ENCODE assay signal across 8 cellular contexts in genomic region chr11:101914737-101915426, GRCh38. TPM values are rescaled to one million over a fixed set of nuclear protein-coding genes. Genes with fewer than 3 reads are reported as not detected.
A peak's percentile ranks its signal among the peaks of the same experiment; 100 is the strongest.
DNase-seq lines count a peak whose midpoint lies in the region; ATAC-seq and TF ChIP-seq lines count a peak whose summit lies in the region.

TSS of gene CEP126 (plus strand) at chr11:101915010. CDS start at chr11:101915285, 275 bp downstream.

- peak; percentile 100 for ATAC-seq in GM21619 (IDR thresholded peaks at IDR 0.05; ENCODE audit: unreplicated experiment)
- ATAC-seq in natural killer cell, result peak; percentile 85 to 95 (median 88)

- no peaks in the 10 kb centered on the region for H3K9me3 Mint-ChIP-seq in activated T-helper 2 cell treated with anti-CD3 and anti-CD28 coated beads, Interferon-gamma antibody, Interleukin-2, Interleukin-4, amounts not matched to agents 10 μg/mL and 5 μg/mL and 100 μg/mL, durations not matched to agents 14 hours and 24 hours and 36 hours
- H3K9me3 Mint-ChIP-seq in natural killer cell, result no peaks in the 10 kb centered on the region

- no peak; the same call in 1 of the 2 replicates for TF ChIP-seq RAD21 in Ishikawa (IDR thresholded peaks at IDR 0.05; ENCODE audit: low read depth)

- peaks cover 4% of the 10 kb centered on the region for H3K27me3 Mint-ChIP-seq in activated T-helper 2 cell treated with anti-CD3 and anti-CD28 coated beads, Interferon-gamma antibody, Interleukin-2, Interleukin-4, amounts not matched to agents 10 μg/mL and 5 μg/mL and 100 μg/mL, durations not matched to agents 14 hours and 24 hours and 36 hours (ENCODE audit: low read depth)
- no peaks in the 10 kb centered on the region for H3K27me3 Mint-ChIP-seq in natural killer cell (ENCODE audit: low read depth in 2 of 2)

- peak; percentile 50 for TF ChIP-seq CTCF in natural killer cell (IDR thresholded peaks at IDR 0.05)

- H3K4me1 Mint-ChIP-seq in activated T-helper 2 cell treated with anti-CD3 and anti-CD28 coated beads, Interferon-gamma antibody, Interleukin-2, Interleukin-4, amounts not matched to agents 10 μg/mL and 5 μg/mL and 100 μg/mL, durations not matched to agents 14 hours and 24 hours and 36 hours (ENCODE audit: low read depth), result peaks cover 17% of the 10 kb centered on the region
- H3K4me1 Mint-ChIP-seq in natural killer cell, result peaks cover 43 to 46% of the 10 kb centered on the region in 2 donors

- peak within 1 kb of the TSS; percentile 43 for H3K27ac Mint-ChIP-seq in activated T-helper 2 cell treated with anti-CD3 and anti-CD28 coated beads, Interferon-gamma antibody, Interleukin-2, Interleukin-4, amounts not matched to agents 10 μg/mL and 5 μg/mL and 100 μg/mL, durations not matched to agents 14 hours and 24 hours and 36 hours
- peak within 1 kb of the TSS; percentile 95 to 97 for H3K27ac Mint-ChIP-seq in natural killer cell

- TF ChIP-seq EP300 in Ishikawa (IDR thresholded peaks at IDR 0.05; ENCODE audit: borderline replicate concordance), result no peak

- no peaks in the 10 kb centered on the region for H3K36me3 Mint-ChIP-seq in activated T-helper 2 cell treated with anti-CD3 and anti-CD28 coated beads, Interferon-gamma antibody, Interleukin-2, Interleukin-4, amounts not matched to agents 10 μg/mL and 5 μg/mL and 100 μg/mL, durations not matched to agents 14 hours and 24 hours and 36 hours (ENCODE audit: low read depth)
- H3K36me3 Mint-ChIP-seq in natural killer cell, result no peaks in the 10 kb centered on the region

- H3K4me3 Mint-ChIP-seq in activated T-helper 2 cell treated with anti-CD3 and anti-CD28 coated beads, Interferon-gamma antibody, Interleukin-2, Interleukin-4, amounts not matched to agents 10 μg/mL and 5 μg/mL and 100 μg/mL, durations not matched to agents 14 hours and 24 hours and 36 hours (ENCODE audit: low read depth), result peak within 1 kb of the TSS; percentile 88
- peak within 1 kb of the TSS; percentile 95 for H3K4me3 Mint-ChIP-seq in natural killer cell

- DNase-seq in DMS 273 treated with DMSO at 0.1 percent for 48 hours (lab: John Stamatoyannopoulos, UW), result peak; percentile 28
- DNase-seq in activated T-helper 2 cell treated with anti-CD3 and anti-CD28 coated beads, Interferon-gamma antibody, Interleukin-2, Interleukin-4, amounts not matched to agents 10 μg/mL and 5 μg/mL and 100 μg/mL, durations not matched to agents 14 hours and 24 hours and 36 hours (ENCODE audit: low spot score), result peak; percentile 89
- DNase-seq in fibroblast of peridontal ligament (ENCODE audit: extremely low read depth), result peak; percentile 96
- DNase-seq in natural killer cell, result peak; percentile 95
- peak; percentile 90 to 95 (median 91) for DNase-seq in stimulated activated naive CD4-positive, alpha-beta T cell (lab: John Stamatoyannopoulos, UW)

- intact Hi-C loops in activated T-helper 2 cell treated with anti-CD3 and anti-CD28 coated beads, Interferon-gamma antibody, Interleukin-2, Interleukin-4, amounts not matched to agents 10 μg/mL and 5 μg/mL and 100 μg/mL, durations not matched to agents 14 hours and 24 hours and 36 hours (cut with micrococcal nuclease), result loop anchor here (2.0 kb wide), 1 partner anchor 194 kb away; no protein-coding TSS in a partner anchor
- intact Hi-C loops in natural killer cell (cut with micrococcal nuclease), result no loop called here

TF ChIP-seq in Ishikawa, 13 proteins besides CTCF, POLR2A, EP300 and RAD21:
- peak; percentile 45 for TF ChIP-seq TAF1 (IDR thresholded peaks at IDR 0.05; ENCODE audit: low read depth)
- TF ChIP-seq MAX (IDR thresholded peaks at IDR 0.05), result peak; percentile 71; the same call in 1 of the 2 replicates
- TF ChIP-seq USF1 (IDR thresholded peaks at IDR 0.05), result 0 out of 2 replicates have a peak, but pooled peaks have one; percentile 4
- TF ChIP-seq EGR1 (IDR thresholded peaks at IDR 0.05), result no peak
- TF ChIP-seq YY1 (IDR thresholded peaks at IDR 0.05; ENCODE audit: low read depth), result peak; percentile 93

TF ChIP-seq in PFSK-1, 5 proteins besides CTCF, POLR2A, EP300 and RAD21:
- TF ChIP-seq TAF1 (IDR thresholded peaks at IDR 0.05; ENCODE audit: borderline replicate concordance, insufficient read depth, low read length), result no peak
- no peak for TF ChIP-seq POLR2AphosphoS5 (IDR thresholded peaks at IDR 0.05; ENCODE audit: low read depth, low read length)
- TF ChIP-seq REST (IDR thresholded peaks at IDR 0.05; ENCODE audit: insufficient read depth in 1 of 2, low read depth in 2 of 2, low read length in 2 of 2), result no peak
- TF ChIP-seq SIN3A (IDR thresholded peaks at IDR 0.05; ENCODE audit: borderline replicate concordance, insufficient read depth, low read length), result peak; percentile 7; the same call in 1 of the 2 replicates
- peak; percentile 88 for TF ChIP-seq FOXP2 (optimal IDR thresholded peaks at IDR 0.05; ENCODE audit: borderline replicate concordance, extremely low read depth, extremely low read length, insufficient read depth)

RNA-seq across cellular contexts. Expression of gene CEP126, which starts in this region (rescaled TPM):
- polyA plus RNA-seq in PFSK-1 (2012; ENCODE audit: insufficient read length, low read depth), result not detected
- 0.67 and 1.1 TPM in 2 replicates for total RNA-seq in activated T-helper 2 cell treated with anti-CD3 and anti-CD28 coated beads, Interferon-gamma antibody, Interleukin-2, Interleukin-4, amounts not matched to agents 10 μg/mL and 5 μg/mL and 100 μg/mL, durations not matched to agents 14 hours and 24 hours and 36 hours
- total RNA-seq in natural killer cell, result 10 to 100 TPM in 2 of 3 donors, 1 to 10 TPM in 1; 8.5 to 15.7 (median 10.4) TPM

Comparison
In these comparisons a context has a peak if more than half of its experiments do, and no peak if none do; other contexts are left out.
1. Peak in every context shown above with its lines: DNase-seq and ATAC-seq.
2. DNase-seq: peak in every context shown above with its lines; median percentile 96 in fibroblast of peridontal ligament; 95 in natural killer cell; 91 in stimulated activated naive CD4-positive, alpha-beta T cell; 89 in activated T-helper 2 cell treated with anti-CD3 and anti-CD28 coated beads, Interferon-gamma antibody, Interleukin-2, Interleukin-4, amounts not matched to agents 10 μg/mL and 5 μg/mL and 100 μg/mL, durations not matched to agents 14 hours and 24 hours and 36 hours; 28 in DMS 273 treated with DMSO at 0.1 percent for 48 hours.